30 cellular contexts compared by ENCODE assay signal in genomic region chr1:192123212-192123611, GRCh38. TPM values are rescaled to one million over a fixed set of nuclear protein-coding genes. Genes with fewer than 3 reads are reported as not detected.
DNase-seq lines count a peak whose midpoint lies in the region; ATAC-seq, FAIRE-seq and TF ChIP-seq lines count a peak whose summit lies in the region.
"Had no signal": no experiment of that assay in that cellular context is flagged by ENCODE, and none has a peak within 500 bp of the region (broad histone marks: within the 10 kb centered on the region; RNA-seq: fewer than 3 reads in every experiment).

No MANE protein-coding gene starts in this region.

- H3K4me3 ChIP-seq in CD8-positive, alpha-beta memory T cell (ENCODE audit: low read length) = no peak overlapping the region
- H3K4me3 ChIP-seq in Karpas-422 (ENCODE audit: low read length) (no peak overlapping the region), K562 (no peak overlapping the region), trophoblast cell (ENCODE audit: low read depth, low read length) (no peak overlapping the region)
- H3K4me3 ChIP-seq: A549; BLaER1 treated with 17β-estradiol and CSF1 and Interleukin-3, amounts not matched to agents 10 nM and 100 nM; GM12878 had no signal

- in situ Hi-C loops in K562 (cut with MboI) = no loop called here

- no peaks in the 10 kb centered on the region for H3K36me3 Mint-ChIP-seq in CD8-positive, alpha-beta memory T cell
- H3K36me3 Mint-ChIP-seq: CD8-positive, alpha-beta T cell had no signal

- H2AK5ac ChIP-seq in trophoblast cell (ENCODE audit: low read length) = no peak overlapping the region

- H3K27ac ChIP-seq in CD8-positive, alpha-beta memory T cell (ENCODE audit: low read depth, low read length) = peak overlapping the region; percentile 6
- H3K27ac ChIP-seq in Karpas-422 (ENCODE audit: low read length) = no peak overlapping the region
- H3K27ac ChIP-seq in K562 (ENCODE audit: extremely low read depth, low read depth, low read length) = peak overlapping the region; percentile 79
- H3K27ac ChIP-seq in trophoblast cell (ENCODE audit: low read depth, low read length) = no peak overlapping the region
- H3K27ac ChIP-seq: 22Rv1; A549; BLaER1 treated with 17β-estradiol and CSF1 and Interleukin-3, amounts not matched to agents 10 nM and 100 nM; C4-2B had no signal

- H4K12ac ChIP-seq in trophoblast cell (ENCODE audit: low read depth, low read length) = no peak overlapping the region

- H2BK12ac ChIP-seq in trophoblast cell (ENCODE audit: low read length) = no peak overlapping the region

- no peaks in the 10 kb centered on the region for H3K27me3 ChIP-seq in CD8-positive, alpha-beta memory T cell (ENCODE audit: insufficient read depth, low read length, poor library complexity, severe bottlenecking)
- H3K27me3 ChIP-seq in Karpas-422 (ENCODE audit: low read length) = no peaks in the 10 kb centered on the region
- no peaks in the 10 kb centered on the region for H3K27me3 ChIP-seq in K562 (ENCODE audit: control insufficient read depth in 2 of 2, insufficient read depth in 2 of 2, low read length in 2 of 2)
- H3K27me3 ChIP-seq in trophoblast cell (ENCODE audit: insufficient read depth, low read length) = no peaks in the 10 kb centered on the region
- H3K27me3 ChIP-seq: BLaER1 treated with 17β-estradiol and CSF1 and Interleukin-3, amounts not matched to agents 10 nM and 100 nM had no signal

- TF ChIP-seq RAD21 in K562 (CRISPR knock-in tag; conservative IDR thresholded peaks at IDR 0.05 in 1 of 2, IDR thresholded peaks at IDR 0.05 in 1 of 2) = no peak

- no peaks in the 10 kb centered on the region for H3K79me1 ChIP-seq in trophoblast cell (ENCODE audit: low read length)

- no peak overlapping the region for H2BK120ac ChIP-seq in trophoblast cell (ENCODE audit: insufficient read depth, low read length, poor library complexity)

- intact Hi-C loops in K562 (cut with micrococcal nuclease) = no loop called here

- no peak overlapping the region for H3K27ac Mint-ChIP-seq in CD8-positive, alpha-beta memory T cell
- H3K27ac Mint-ChIP-seq: B cell; CD4-positive, alpha-beta T cell; CD8-positive, alpha-beta T cell had no signal

- no TSS peak for BruUV-seq in K562 (replicated peaks; lab: Mats Ljungman, UMichigan)

- TF ChIP-seq CTCF in K562 (IDR thresholded peaks at IDR 0.05 in 2 of 3, conservative IDR thresholded peaks at IDR 0.05 in 1 of 3; ENCODE audit: insufficient read depth in 2 of 3, low read depth in 1 of 3, low read length in 3 of 3) = no peak

- POLR2A ChIA-PET in CD8-positive, alpha-beta memory T cell (lab: Charles Lee) = no interaction called here
- POLR2A ChIA-PET in K562 (lab: Yijun Ruan, JAX) = interaction anchor here (0.5 to 2.0 kb wide), 2 partner anchors 15 to 43 kb away, joined by 3 to 8 read pairs; no protein-coding TSS in a partner anchor

- FAIRE-seq in K562 (lab: Jason Lieb, UNC) = peak; percentile 26
- FAIRE-seq: A549, GM12878, GM12892, GM18507, GM19239 had no signal

- H3K9ac ChIP-seq in Karpas-422 (ENCODE audit: low read length) (no peak overlapping the region), K562 (ENCODE audit: insufficient read depth in 1 of 2, low read depth in 2 of 2, low read length in 2 of 2) (peak overlapping the region in 1 of 2 experiments; percentile 45; a peak in 1 of 4 replicates), trophoblast cell (ENCODE audit: low read length) (peak overlapping the region; percentile 25)
- H3K9ac ChIP-seq: BLaER1 treated with 17β-estradiol and CSF1 and Interleukin-3, amounts not matched to agents 10 nM and 100 nM had no signal

- H2AFZ ChIP-seq in Karpas-422 (ENCODE audit: low read length) (0 out of 2 replicates have a peak overlapping the region, but pooled peaks have one; percentile 5), K562 (ENCODE audit: low read depth, low read length) (peak overlapping the region; percentile 89), trophoblast cell (ENCODE audit: insufficient read depth, low read length, poor library complexity) (no peak overlapping the region)

- no peaks in the 10 kb centered on the region for H3K4me1 Mint-ChIP-seq in CD8-positive, alpha-beta memory T cell
- H3K4me1 Mint-ChIP-seq: B cell had no signal

- H3K9me3 Mint-ChIP-seq in CD8-positive, alpha-beta memory T cell = peaks cover 0 to 8% (median 4%) of the 10 kb centered on the region in 5 donors
- H3K9me3 Mint-ChIP-seq: CD8-positive, alpha-beta T cell had no signal

- H3K9me3 ChIP-seq in CD8-positive, alpha-beta memory T cell (ENCODE audit: low read length) = no peaks in the 10 kb centered on the region
- H3K9me3 ChIP-seq in Karpas-422 (ENCODE audit: low read length) = no peaks in the 10 kb centered on the region
- 0 out of 2 replicates have a peak, but pooled peaks cover 3% of the 10 kb centered on the region for H3K9me3 ChIP-seq in K562 (replicated peaks; ENCODE audit: control insufficient read depth, insufficient read depth, low read depth, low read length)
- H3K9me3 ChIP-seq in trophoblast cell (ENCODE audit: insufficient read depth, low read depth, low read length) = no peaks in the 10 kb centered on the region
- H3K9me3 ChIP-seq: A549 had no signal

- H3K14ac ChIP-seq in trophoblast cell (ENCODE audit: low read length) = no peak overlapping the region

- H3K9me1 ChIP-seq in K562 (ENCODE audit: control insufficient read depth, insufficient read depth, low read length) = no peaks in the 10 kb centered on the region

- 2% methylated on average over 2 of the region's 2 CpGs for WGBS in K562 (ENCODE audit: insufficient coverage, low coverage, missing lambda C conversion rate)
- WGBS in trophoblast cell (ENCODE audit: extremely low coverage, insufficient coverage, insufficient read length) = no CpG with 5 or more reads among the region's 2 CpGs

- H3K79me2 ChIP-seq in Karpas-422 (ENCODE audit: low read length) (no peaks in the 10 kb centered on the region), K562 (ENCODE audit: control insufficient read depth, insufficient read depth, low read length) (no peaks in the 10 kb centered on the region), trophoblast cell (ENCODE audit: control insufficient read depth, insufficient read depth, low read length, poor library complexity) (no peaks in the 10 kb centered on the region)

- H3K4me1 ChIP-seq in CD8-positive, alpha-beta memory T cell (ENCODE audit: insufficient read depth, low read length) = no peaks in the 10 kb centered on the region
- H3K4me1 ChIP-seq in Karpas-422 (ENCODE audit: low read length) (no peaks in the 10 kb centered on the region), K562 (replicated peaks in 1 of 2; ENCODE audit: control insufficient read depth in 2 of 2, insufficient read depth in 2 of 2, low read length in 2 of 2) (peaks cover 0 to 11% of the 10 kb centered on the region in 2 experiments; a peak in 3 of 5 replicates), trophoblast cell (ENCODE audit: control insufficient read depth in 1 of 2, insufficient read depth in 2 of 2, low read length in 2 of 2) (no peaks in the 10 kb centered on the region)
- H3K4me1 ChIP-seq: A549 had no signal

- H3K4ac ChIP-seq in trophoblast cell (ENCODE audit: low read depth, low read length) = no peak overlapping the region

- no peak for TF ChIP-seq POLR2A in K562 (conservative IDR thresholded peaks at IDR 0.05)

- no peaks in the 10 kb centered on the region for H3K9me2 ChIP-seq in Karpas-422 (replicated peaks; ENCODE audit: insufficient read depth, low read length)

- H4K8ac ChIP-seq in trophoblast cell (ENCODE audit: low read depth, low read length) = no peak overlapping the region

- no peak overlapping the region for H3K23ac ChIP-seq in trophoblast cell (ENCODE audit: low read length)

- no peak overlapping the region for H3K4me3 Mint-ChIP-seq in CD8-positive, alpha-beta memory T cell
- H3K4me3 Mint-ChIP-seq: B cell; CD4-positive, alpha-beta T cell; CD8-positive, alpha-beta T cell had no signal

- H3K27me3 Mint-ChIP-seq in CD8-positive, alpha-beta memory T cell = no peaks in the 10 kb centered on the region
- H3K27me3 Mint-ChIP-seq: B cell; CD4-positive, alpha-beta T cell had no signal

- no peak overlapping the region for H3K18ac ChIP-seq in trophoblast cell (ENCODE audit: low read length)

- H2BK5ac ChIP-seq in trophoblast cell (ENCODE audit: low read depth, low read length, poor library complexity) = no peak overlapping the region

- DNase-seq in CD8-positive, alpha-beta memory T cell = no peak
- no peak for DNase-seq in Karpas-422
- DNase-seq in K562 (ENCODE audit: extremely low read depth in 1 of 4, low spot score in 3 of 4) = peak in 1 of 4 experiments; percentile 52
- DNase-seq in trophoblast cell = no peak
- DNase-seq in OCI-M2 (lab: John Stamatoyannopoulos, UW; ENCODE audit: unreplicated experiment) = no peak
- DNase-seq in activated CD4-positive, alpha-beta T cell treated with anti-CD3 and anti-CD28 coated beads for 48 hours = no peak
- DNase-seq: AML-193; CD4-positive, alpha-beta T cell; CD8-positive, alpha-beta T cell; COR-L47; DMS 273 treated with DMSO at 0.1 percent for 48 hours; DMS153; DMS53; DMS79; DND-41; EL; GDM1 had no signal

- ATAC-seq in K562 = peak; percentile 63
- no peak for ATAC-seq in HG02938 (IDR thresholded peaks at IDR 0.05; ENCODE audit: unreplicated experiment)
- ATAC-seq: A549; CD8-positive, alpha-beta T cell; GM12878 had no signal

- H3K36me3 ChIP-seq in CD8-positive, alpha-beta memory T cell (ENCODE audit: insufficient read depth, low read length) = no peaks in the 10 kb centered on the region
- H3K36me3 ChIP-seq in Karpas-422 (ENCODE audit: insufficient read depth, low read length) = no peaks in the 10 kb centered on the region
- no peaks in the 10 kb centered on the region; the same call in 2 of the 3 replicates for H3K36me3 ChIP-seq in K562 (ENCODE audit: control insufficient read depth, insufficient read depth, low read length)
- H3K36me3 ChIP-seq in trophoblast cell (ENCODE audit: control insufficient read depth in 1 of 2, insufficient read depth in 2 of 2, low read length in 2 of 2) = no peaks in the 10 kb centered on the region
- H3K36me3 ChIP-seq: BLaER1 treated with 17β-estradiol and CSF1 and Interleukin-3, amounts not matched to agents 10 nM and 100 nM had no signal

- H3K4me2 ChIP-seq in Karpas-422 (ENCODE audit: low read depth, low read length, poor library complexity, severe bottlenecking) = no peak overlapping the region
- H3K4me2 ChIP-seq in K562 (ENCODE audit: insufficient read depth, low read length) = peak overlapping the region; percentile 39; the same call in 1 of the 2 replicates
- H3K4me2 ChIP-seq in trophoblast cell (ENCODE audit: low read length) = no peak overlapping the region
- H3K4me2 ChIP-seq: A549; BLaER1 treated with 17β-estradiol and CSF1 and Interleukin-3, amounts not matched to agents 10 nM and 100 nM had no signal

- CTCF ChIA-PET in CD8-positive, alpha-beta memory T cell (lab: Charles Lee) = no interaction called here
- CTCF ChIA-PET in K562 (lab: Yijun Ruan, JAX; ENCODE audit: low intra/inter-chr PET ratio) = no interaction called here

- TF ChIP-seq EP300 in K562 (IDR thresholded peaks at IDR 0.05; ENCODE audit: low read length) = no peak

- no peak overlapping the region for H4K91ac ChIP-seq in trophoblast cell (ENCODE audit: low read depth, low read length)

- H4K20me1 ChIP-seq in Karpas-422 (ENCODE audit: insufficient read depth, low read depth, low read length) (no peaks in the 10 kb centered on the region), K562 (replicated peaks; ENCODE audit: control insufficient read depth, insufficient read depth, low read length) (no peaks in the 10 kb centered on the region)
- H4K20me1 ChIP-seq: BLaER1 treated with 17β-estradiol and CSF1 and Interleukin-3, amounts not matched to agents 10 nM and 100 nM had no signal

RNA-seq across cellular contexts. Expression of gene RGS18, which starts 35.0 kb away (rescaled TPM):
- under 1 TPM; 0.15 to 0.42 TPM for total RNA-seq in CD8-positive, alpha-beta memory T cell
- polyA plus RNA-seq in CD8-positive, alpha-beta memory T cell = 1.6 TPM
- total RNA-seq in Karpas-422 (2014; rRNA removed; shearing (Covaris generic); ENCODE audit: low replicate concordance) = 20.8 and 47.3 TPM in 2 replicates
- not detected in 2 replicates for total RNA-seq in K562 (2011; cell fraction: chromatin; rRNA removed; ENCODE audit: low replicate concordance)
- total RNA-seq in K562 (2011; cell fraction: nucleolus; rRNA removed) = not detected in 2 replicates
- total RNA-seq in K562 (2011; cell fraction: nucleoplasm; rRNA removed) = not detected in 2 replicates
- not detected in 2 replicates for total RNA-seq in K562 (2014; rRNA removed)
- 0.10 TPM in 1 of 2 replicates, not detected in the other for total RNA-seq in K562 (2014; rRNA removed; fragmentation: Illumina TruSeq; extraction: Trizol)
- 0.11 and 0.19 TPM in 2 replicates for total RNA-seq in K562 (2015; rRNA removed; fragmentation: Illumina TruSeq; extraction: Trizol)
- total RNA-seq in K562 (2021) = not detected in 2 replicates
- 0.06 TPM in 1 of 2 replicates, not detected in the other for polyA plus RNA-seq in K562 (2011; rRNA removed)
- 0.03 TPM in 1 of 2 replicates, not detected in the other for polyA plus RNA-seq in K562 (2011; cell fraction: cytosol; rRNA removed)
- polyA plus RNA-seq in K562 (2011; cell fraction: nucleus; rRNA removed) = not detected in 2 replicates
- 0.07 and 0.09 TPM in 2 replicates for polyA plus RNA-seq in K562 (2012)
- polyA plus RNA-seq in K562 (2014; fragmentation: Illumina TruSeq; extraction: Trizol) = 0.04 and 0.08 TPM in 2 replicates
- polyA plus RNA-seq in K562 (2014; fragmentation: Nextera tagmentation; extraction: Ambion mirVana) = under 1 TPM in 1 of 2 experiments, not detected in 1; 0.03 TPM
- polyA plus RNA-seq in K562 (2014; rRNA removed) = not detected in 2 replicates
- 0.12 TPM in 1 of 2 replicates, not detected in the other for polyA minus RNA-seq in K562 (2011; rRNA and poly(A)+ RNA removed)
- not detected in 2 replicates for polyA minus RNA-seq in K562 (2011; cell fraction: cytosol; rRNA and poly(A)+ RNA removed)
- polyA minus RNA-seq in K562 (2011; cell fraction: nucleus; rRNA and poly(A)+ RNA removed) = 0.22 TPM in 1 of 2 replicates, not detected in the other
- polyA plus RNA-seq in trophoblast cell (2013) = not detected in 2 replicates
- total RNA-seq: B cell, Daoy, G401, GM12878 had no signal
- polyA plus RNA-seq: A549, BJ, GM12878 had no signal

Comparison
In these comparisons a context has a peak if more than half of its experiments do, and no peak if none do; other contexts are left out.
1. H3K27ac ChIP-seq: peak in CD8-positive, alpha-beta memory T cell (single experiment) and K562 (single experiment); none in Karpas-422 (single experiment) and trophoblast cell (single experiment).
2. RNA of gene RGS18, which starts 35.0 kb away (total RNA-seq): 20.8 to 47.3 TPM in Karpas-422; 0.15 to 0.42 TPM in CD8-positive, alpha-beta memory T cell and 0.10 to 0.19 TPM in K562; every median in the first group is over 10 times any median in the second.